1 cellular context compared by ENCODE assay signal in the genomic region with DNA sequence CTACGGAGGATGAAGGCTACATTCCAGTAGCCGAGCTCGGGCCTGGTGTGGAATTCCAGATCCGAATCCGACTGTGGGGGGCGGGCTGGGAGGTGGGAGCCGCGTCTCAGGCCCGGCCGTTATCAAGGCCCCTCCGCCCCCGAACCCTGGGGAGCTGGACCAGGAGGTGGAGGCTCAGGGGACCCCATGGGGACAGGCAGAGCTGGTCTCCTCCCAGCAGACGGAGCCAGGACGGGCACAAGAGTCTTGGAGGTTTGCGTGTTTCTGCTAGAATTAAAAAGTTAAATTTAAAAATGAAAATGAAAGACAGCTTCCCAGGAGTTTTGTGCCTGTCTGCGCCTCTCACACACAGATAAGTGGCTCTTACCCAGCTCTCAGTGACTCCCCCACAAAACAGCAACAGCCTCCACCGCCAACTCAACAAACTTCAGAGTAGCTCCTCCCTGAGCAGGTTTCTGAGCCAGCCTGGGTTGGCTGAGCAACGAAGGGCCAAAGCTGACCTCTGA.
TF ChIP-seq lines count a peak whose summit lies in the region.

No MANE protein-coding gene starts in this region.

TF ChIP-seq in WTC11, 78 proteins besides CTCF, POLR2A, EP300 and RAD21 (continued from another document):
- no peak for TF ChIP-seq AR (CRISPR knock-in tag; IDR thresholded peaks at IDR 0.05)
- no peak for TF ChIP-seq MXD4 (CRISPR knock-in tag; IDR thresholded peaks at IDR 0.05; ENCODE audit: borderline replicate concordance)
- TF ChIP-seq FOXP4 (CRISPR knock-in tag; IDR thresholded peaks at IDR 0.05): no peak
- TF ChIP-seq ATF3 (CRISPR knock-in tag; conservative IDR thresholded peaks at IDR 0.05): no peak
- no peak for TF ChIP-seq ZNF396 (CRISPR knock-in tag; IDR thresholded peaks at IDR 0.05; ENCODE audit: borderline replicate concordance)
- TF ChIP-seq ZNF232 (CRISPR knock-in tag; IDR thresholded peaks at IDR 0.05): no peak
- TF ChIP-seq, protein P1, sequence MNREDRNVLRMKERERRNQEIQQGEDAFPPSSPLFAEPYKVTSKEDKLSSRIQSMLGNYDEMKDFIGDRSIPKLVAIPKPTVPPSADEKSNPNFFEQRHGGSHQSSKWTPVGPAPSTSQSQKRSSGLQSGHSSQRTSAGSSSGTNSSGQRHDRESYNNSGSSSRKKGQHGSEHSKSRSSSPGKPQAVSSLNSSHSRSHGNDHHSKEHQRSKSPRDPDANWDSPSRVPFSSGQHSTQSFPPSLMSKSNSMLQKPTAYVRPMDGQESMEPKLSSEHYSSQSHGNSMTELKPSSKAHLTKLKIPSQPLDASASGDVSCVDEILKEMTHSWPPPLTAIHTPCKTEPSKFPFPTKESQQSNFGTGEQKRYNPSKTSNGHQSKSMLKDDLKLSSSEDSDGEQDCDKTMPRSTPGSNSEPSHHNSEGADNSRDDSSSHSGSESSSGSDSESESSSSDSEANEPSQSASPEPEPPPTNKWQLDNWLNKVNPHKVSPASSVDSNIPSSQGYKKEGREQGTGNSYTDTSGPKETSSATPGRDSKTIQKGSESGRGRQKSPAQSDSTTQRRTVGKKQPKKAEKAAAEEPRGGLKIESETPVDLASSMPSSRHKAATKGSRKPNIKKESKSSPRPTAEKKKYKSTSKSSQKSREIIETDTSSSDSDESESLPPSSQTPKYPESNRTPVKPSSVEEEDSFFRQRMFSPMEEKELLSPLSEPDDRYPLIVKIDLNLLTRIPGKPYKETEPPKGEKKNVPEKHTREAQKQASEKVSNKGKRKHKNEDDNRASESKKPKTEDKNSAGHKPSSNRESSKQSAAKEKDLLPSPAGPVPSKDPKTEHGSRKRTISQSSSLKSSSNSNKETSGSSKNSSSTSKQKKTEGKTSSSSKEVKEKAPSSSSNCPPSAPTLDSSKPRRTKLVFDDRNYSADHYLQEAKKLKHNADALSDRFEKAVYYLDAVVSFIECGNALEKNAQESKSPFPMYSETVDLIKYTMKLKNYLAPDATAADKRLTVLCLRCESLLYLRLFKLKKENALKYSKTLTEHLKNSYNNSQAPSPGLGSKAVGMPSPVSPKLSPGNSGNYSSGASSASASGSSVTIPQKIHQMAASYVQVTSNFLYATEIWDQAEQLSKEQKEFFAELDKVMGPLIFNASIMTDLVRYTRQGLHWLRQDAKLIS (CRISPR knock-in tag; IDR thresholded peaks at IDR 0.05; ENCODE audit: borderline replicate concordance): no peak
- no peak for TF ChIP-seq ZBTB21 (CRISPR knock-in tag; IDR thresholded peaks at IDR 0.05; ENCODE audit: borderline replicate concordance)
